In genomic region chr3:187735837-187736236, GRCh38 we compare ENCODE assay signal across 10 cellular contexts. TPM values are rescaled to one million over a fixed set of nuclear protein-coding genes. Genes with fewer than 3 reads are reported as not detected.
DNase-seq lines count a peak whose midpoint lies in the region; ATAC-seq and TF ChIP-seq lines count a peak whose summit lies in the region.
"Had no signal": no experiment of that assay in that cellular context is flagged by ENCODE, and none has a peak within 500 bp of the region (broad histone marks: within the 10 kb centered on the region; RNA-seq: fewer than 3 reads in every experiment).

No MANE protein-coding gene starts in this region.

- no peaks in the 10 kb centered on the region for H3K27me3 Mint-ChIP-seq in CD4-positive, CD25-positive, alpha-beta regulatory T cell

- peaks cover 98% of the 10 kb centered on the region for H3K79me2 ChIP-seq in OCI-LY7 (ENCODE audit: insufficient read depth, low read depth, low read length)
- peaks cover 11% of the 10 kb centered on the region for H3K79me2 ChIP-seq in trophoblast cell (ENCODE audit: control insufficient read depth, insufficient read depth, low read length, poor library complexity)

- H2BK12ac ChIP-seq in trophoblast cell (ENCODE audit: low read length): no peak overlapping the region

- no peaks in the 10 kb centered on the region for H3K9me3 ChIP-seq in CD4-positive, CD25-positive, alpha-beta regulatory T cell (ENCODE audit: control insufficient read depth in 2 of 2, low read length in 2 of 2)
- H3K9me3 ChIP-seq in OCI-LY7 (ENCODE audit: low read length) (no peaks in the 10 kb centered on the region), gastroesophageal sphincter (no peaks in the 10 kb centered on the region), trophoblast cell (ENCODE audit: insufficient read depth, low read depth, low read length) (no peaks in the 10 kb centered on the region)

- H3K36me3 Mint-ChIP-seq in CD4-positive, CD25-positive, alpha-beta regulatory T cell: peaks cover 13% of the 10 kb centered on the region

- H3K9ac ChIP-seq in trophoblast cell (ENCODE audit: low read length): no peak overlapping the region

- 52 to 76% methylated on average over 3 of the region's 3 CpGs for WGBS in gastroesophageal sphincter (ENCODE audit: low coverage in 1 of 2), 2 donors
- no CpG with 5 or more reads among the region's 3 CpGs for WGBS in trophoblast cell (ENCODE audit: extremely low coverage, insufficient coverage, insufficient read length)

- H4K8ac ChIP-seq in trophoblast cell (ENCODE audit: low read depth, low read length): no peak overlapping the region

- H3K9me2 ChIP-seq in OCI-LY7 (ENCODE audit: insufficient read depth, low read length): no peaks in the 10 kb centered on the region

- DNase-seq in CD4-positive, CD25-positive, alpha-beta regulatory T cell: no peak
- no peak for DNase-seq in OCI-LY7 (ENCODE audit: low spot score)
- peak; percentile 83 to 88 for DNase-seq in trophoblast cell
- DNase-seq in effector CD4-positive, alpha-beta T cell: no peak
- DNase-seq in activated T-cell treated with anti-CD3 and anti-CD28 coated beads, Interleukin-2, amount 50 U/mL, for 48 hours: no peak
- DNase-seq in ACHN: no peak
- no peak for DNase-seq in SW480 (ENCODE audit: low spot score)

- in situ Hi-C loops in ACHN (cut with HindIII; ENCODE audit: low pct_ligation_motif_present, low pct_unique_long_range_greater_than_20kb, low sequenced_read_pairs): no loop called here

- H2BK5ac ChIP-seq in trophoblast cell (ENCODE audit: low read depth, low read length, poor library complexity): no peak overlapping the region

- no peak overlapping the region for H3K18ac ChIP-seq in trophoblast cell (ENCODE audit: low read length)

- no peak overlapping the region for H3K27ac ChIP-seq in CD4-positive, CD25-positive, alpha-beta regulatory T cell (ENCODE audit: insufficient read depth, low read length, poor library complexity, severe bottlenecking)
- H3K27ac ChIP-seq in OCI-LY7 (ENCODE audit: low read depth, low read length, poor library complexity, severe bottlenecking): no peak overlapping the region
- H3K27ac ChIP-seq in gastroesophageal sphincter: peak overlapping the region in 3 of 4 donors; percentile 60 to 99 (median 93)
- no peak overlapping the region for H3K27ac ChIP-seq in trophoblast cell (ENCODE audit: low read depth, low read length)

- no peak overlapping the region for H3K4me3 ChIP-seq in CD4-positive, CD25-positive, alpha-beta regulatory T cell (ENCODE audit: low read depth, low read length)
- H3K4me3 ChIP-seq in OCI-LY7 (ENCODE audit: low read depth, low read length, poor library complexity, severe bottlenecking) (peak overlapping the region; percentile 16), gastroesophageal sphincter (no peak overlapping the region), trophoblast cell (ENCODE audit: low read depth, low read length) (no peak overlapping the region)

- CTCF ChIA-PET in OCI-LY7 (lab: Charles Lee; ENCODE audit: unreplicated experiment): no interaction called here

- H3K27ac Mint-ChIP-seq in CD4-positive, CD25-positive, alpha-beta regulatory T cell: peak overlapping the region in 2 of 3 donors; percentile 3 to 65

- H3K9me3 Mint-ChIP-seq in CD4-positive, CD25-positive, alpha-beta regulatory T cell: no peaks in the 10 kb centered on the region

- no peak overlapping the region for H3K23ac ChIP-seq in trophoblast cell (ENCODE audit: low read length)

- H3K4me2 ChIP-seq in OCI-LY7 (ENCODE audit: low read length) (peak overlapping the region; percentile 93), trophoblast cell (ENCODE audit: low read length) (no peak overlapping the region)

- H3K27me3 ChIP-seq in CD4-positive, CD25-positive, alpha-beta regulatory T cell (ENCODE audit: control insufficient read depth, insufficient read depth, low read length): no peaks in the 10 kb centered on the region
- H3K27me3 ChIP-seq in gastroesophageal sphincter (no peaks in the 10 kb centered on the region), trophoblast cell (ENCODE audit: insufficient read depth, low read length) (no peaks in the 10 kb centered on the region)

- H2BK120ac ChIP-seq in trophoblast cell (ENCODE audit: insufficient read depth, low read length, poor library complexity): no peak overlapping the region

- H4K91ac ChIP-seq in trophoblast cell (ENCODE audit: low read depth, low read length): no peak overlapping the region

- no peak for ATAC-seq in CD4-positive, CD25-positive, alpha-beta regulatory T cell (ENCODE audit: low read depth in 2 of 2)
- no peak for ATAC-seq in gastroesophageal sphincter

- H3K36me3 ChIP-seq in CD4-positive, CD25-positive, alpha-beta regulatory T cell (ENCODE audit: control insufficient read depth, insufficient read depth, low read length): peaks cover 12% of the 10 kb centered on the region
- peaks cover 100% of the 10 kb centered on the region for H3K36me3 ChIP-seq in OCI-LY7 (ENCODE audit: insufficient read depth, low read length)
- H3K36me3 ChIP-seq in gastroesophageal sphincter: peaks cover 6 to 41% of the 10 kb centered on the region in 2 donors
- H3K36me3 ChIP-seq in trophoblast cell (ENCODE audit: control insufficient read depth in 1 of 2, insufficient read depth in 2 of 2, low read length in 2 of 2): peaks cover 6 to 12% of the 10 kb centered on the region in 2 experiments

- H3K14ac ChIP-seq in trophoblast cell (ENCODE audit: low read length): no peak overlapping the region

- no TSS peak for BruUV-seq in OCI-LY7 (replicated peaks; lab: Mats Ljungman, UMichigan)

- H3K4me1 Mint-ChIP-seq in CD4-positive, CD25-positive, alpha-beta regulatory T cell: peaks cover 9 to 33% (median 24%) of the 10 kb centered on the region in 4 donors

- no peak for TF ChIP-seq CTCF in OCI-LY7 (conservative IDR thresholded peaks at IDR 0.05; ENCODE audit: low read length)
- TF ChIP-seq CTCF in gastroesophageal sphincter (IDR thresholded peaks at IDR 0.05): no peak

- no peak overlapping the region for H4K12ac ChIP-seq in trophoblast cell (ENCODE audit: low read depth, low read length)

- no peak for TF ChIP-seq EP300 in gastroesophageal sphincter (IDR thresholded peaks at IDR 0.05)

- H3K4me1 ChIP-seq in CD4-positive, CD25-positive, alpha-beta regulatory T cell (ENCODE audit: control insufficient read depth, insufficient read depth, low read length, poor library complexity, severe bottlenecking): peaks cover 38% of the 10 kb centered on the region
- H3K4me1 ChIP-seq in OCI-LY7 (ENCODE audit: insufficient read depth, low read length, poor library complexity, severe bottlenecking) (peaks cover 60% of the 10 kb centered on the region), gastroesophageal sphincter (peaks cover 4 to 64% (median 18%) of the 10 kb centered on the region in 3 donors), trophoblast cell (ENCODE audit: control insufficient read depth in 1 of 2, insufficient read depth in 2 of 2, low read length in 2 of 2) (peaks cover 16 to 27% of the 10 kb centered on the region in 2 experiments)

- peak overlapping the region in 3 of 4 donors; percentile 9 to 95 (median 72) for H3K4me3 Mint-ChIP-seq in CD4-positive, CD25-positive, alpha-beta regulatory T cell

- peaks cover 29% of the 10 kb centered on the region for H3K79me1 ChIP-seq in trophoblast cell (ENCODE audit: low read length)

- no peak overlapping the region for H3K4ac ChIP-seq in trophoblast cell (ENCODE audit: low read depth, low read length)

- TF ChIP-seq POLR2A in gastroesophageal sphincter (IDR thresholded peaks at IDR 0.05): no peak

- intact Hi-C loops in OCI-LY7 (cut with micrococcal nuclease; ENCODE audit: unreplicated experiment): loop anchor here (10.0 kb wide), 1 partner anchor 1309 kb away; no protein-coding TSS in a partner anchor

- no peak overlapping the region for H2AK5ac ChIP-seq in trophoblast cell (ENCODE audit: low read length)

- H2AFZ ChIP-seq in OCI-LY7 (ENCODE audit: low read length) (no peak overlapping the region), trophoblast cell (ENCODE audit: insufficient read depth, low read length, poor library complexity) (no peak overlapping the region)

- H4K20me1 ChIP-seq in OCI-LY7 (ENCODE audit: insufficient read depth, low read length): peaks cover 76% of the 10 kb centered on the region

- POLR2A ChIA-PET in OCI-LY7 (lab: Charles Lee): interaction anchor here (0.5 to 1.2 kb wide), 3 partner anchors 10 to 864 kb away, joined by 3 to 4 read pairs (median 3); partner anchors contain the start of gene BCL6

RNA-seq across cellular contexts. Expression of gene BCL6, which starts 9.4 kb away (rescaled TPM):
- 39.6 TPM for total RNA-seq in CD4-positive, CD25-positive, alpha-beta regulatory T cell
- 1 to 10 TPM; 1.8 to 3.4 (median 2.5) TPM for polyA plus RNA-seq in CD4-positive, CD25-positive, alpha-beta regulatory T cell
- total RNA-seq in OCI-LY7 (2014; rRNA removed; shearing (Covaris generic)): 62.4 and 65.6 TPM in 2 replicates
- total RNA-seq in OCI-LY7 (2022) (251 and 256 TPM in 2 replicates), gastroesophageal sphincter (100 to 1,000 TPM in 3 of 4 donors, 10 to 100 TPM in 1; 60.0 to 146 (median 115) TPM)
- 17.5 and 18.7 TPM in 2 replicates for polyA plus RNA-seq in trophoblast cell (2013)

RNA-seq across cellular contexts. Expression of gene RTP2, which starts 33.5 kb away (rescaled TPM):
- total RNA-seq in CD4-positive, CD25-positive, alpha-beta regulatory T cell: not detected
- not detected for polyA plus RNA-seq in CD4-positive, CD25-positive, alpha-beta regulatory T cell
- not detected in 2 replicates for total RNA-seq in OCI-LY7 (2014; rRNA removed; shearing (Covaris generic))
- total RNA-seq in OCI-LY7 (2022): not detected in 2 replicates
- total RNA-seq in gastroesophageal sphincter: not detected
- polyA plus RNA-seq in trophoblast cell (2013): not detected in 2 replicates
- total RNA-seq: NCI-H460, posterior vena cava had no signal

Comparison
In these comparisons a context has a peak if more than half of its experiments do, and no peak if none do; other contexts are left out.
1. DNase-seq: peak in trophoblast cell (2 of 2); none in CD4-positive, CD25-positive, alpha-beta regulatory T cell (0 of 3), OCI-LY7 (single experiment), effector CD4-positive, alpha-beta T cell (single experiment), activated T-cell treated with anti-CD3 and anti-CD28 coated beads, Interleukin-2, amount 50 U/mL, for 48 hours (0 of 2), ACHN (single experiment) and SW480 (single experiment).
2. H3K27ac ChIP-seq: peak in gastroesophageal sphincter (3 of 4); none in CD4-positive, CD25-positive, alpha-beta regulatory T cell (single experiment), OCI-LY7 (single experiment) and trophoblast cell (single experiment).